ENCODE assay signal across 19 cellular contexts in genomic region chr11:1566381-1567051, GRCh38. TPM values are rescaled to one million over a fixed set of nuclear protein-coding genes. Genes with fewer than 3 reads are reported as not detected.
A peak's percentile ranks its signal among the peaks of the same experiment; 100 is the strongest.
DNase-seq lines count a peak whose midpoint lies in the region; ATAC-seq and TF ChIP-seq lines count a peak whose summit lies in the region.
"Had no signal": no experiment of that assay in that cellular context is flagged by ENCODE, and none has a peak within 500 bp of the region (broad histone marks: within the 10 kb centered on the region; RNA-seq: fewer than 3 reads in every experiment).

No MANE protein-coding gene starts in this region.

- H4K20me1 ChIP-seq in GM23338 (replicated peaks; ENCODE audit: insufficient read depth), result no peaks in the 10 kb centered on the region
- H4K20me1 ChIP-seq in PC-3 (ENCODE audit: low read length), result no peaks in the 10 kb centered on the region

- no peak overlapping the region for H3K9ac ChIP-seq in PC-3 (ENCODE audit: low read length)

- H3K4me2 ChIP-seq in GM23338 (no peak overlapping the region), PC-3 (ENCODE audit: low read length) (no peak overlapping the region)

- H2AFZ ChIP-seq in GM23338, result no peak overlapping the region
- no peak overlapping the region for H2AFZ ChIP-seq in PC-3 (ENCODE audit: low read length)

- H3K9me3 Mint-ChIP-seq in GM23338, result no peaks in the 10 kb centered on the region
- H3K9me3 Mint-ChIP-seq: activated naive CD4-positive, alpha-beta T cell treated with anti-CD3 and anti-CD28 coated beads, Interleukin-2, amount 50 U/mL, for 24 hours; CD8-positive, alpha-beta T cell; naive thymus-derived CD8-positive, alpha-beta T cell had no signal

- no peak overlapping the region for H3K4me3 Mint-ChIP-seq in GM23338
- H3K4me3 Mint-ChIP-seq: activated naive CD4-positive, alpha-beta T cell treated with anti-CD3 and anti-CD28 coated beads, Interleukin-2, amount 50 U/mL, for 24 hours; CD8-positive, alpha-beta T cell had no signal

- ATAC-seq in GM23338 (no peak), PC-3 (no peak), GM21723 (IDR thresholded peaks at IDR 0.05; ENCODE audit: unreplicated experiment) (no peak), GM18868 (IDR thresholded peaks at IDR 0.05; ENCODE audit: unreplicated experiment) (no peak)
- ATAC-seq: CD8-positive, alpha-beta T cell; naive thymus-derived CD8-positive, alpha-beta T cell; right lobe of liver; stimulated activated naive CD8-positive, alpha-beta T cell treated with anti-CD3 and anti-CD28 coated beads, Interleukin-15, Interleukin-2, amounts not matched to agents 100 U/mL and 50 U/mL, for 24 hours had no signal

- POLR2A ChIA-PET in PC-3 (lab: Charles Lee; ENCODE audit: unreplicated experiment), result no interaction called here

- H3K36me3 Mint-ChIP-seq in GM23338 (ENCODE audit: low read depth), result no peaks in the 10 kb centered on the region
- H3K36me3 Mint-ChIP-seq: activated naive CD4-positive, alpha-beta T cell treated with anti-CD3 and anti-CD28 coated beads, Interleukin-2, amount 50 U/mL, for 24 hours had no signal

- no peaks in the 10 kb centered on the region for H3K9me3 ChIP-seq in PC-3 (ENCODE audit: low read length)
- H3K9me3 ChIP-seq: right lobe of liver had no signal

- intact Hi-C loops in PC-3 (cut with micrococcal nuclease), result no loop called here

- H3K27ac ChIP-seq in GM23338 (ENCODE audit: low read depth) (no peak overlapping the region), PC-3 (ENCODE audit: low read length) (no peak overlapping the region), temporal lobe (ENCODE audit: low read depth, low read length) (peak overlapping the region; percentile 25)
- H3K27ac ChIP-seq: cardiac muscle cell, right lobe of liver had no signal

- H3K9me2 ChIP-seq in GM23338 (ENCODE audit: insufficient read depth) (no peaks in the 10 kb centered on the region), PC-3 (replicated peaks; ENCODE audit: low read length) (no peaks in the 10 kb centered on the region)

- H3F3A ChIP-seq in GM23338 (replicated peaks; ENCODE audit: low read depth) (peaks cover 5% of the 10 kb centered on the region; the same call in 1 of the 2 replicates), PC-3 (ENCODE audit: low read length, unreplicated experiment) (no peaks in the 10 kb centered on the region)

- CTCF ChIA-PET in PC-3 (lab: Charles Lee), result no interaction called here

- H3K36me3 ChIP-seq in GM23338 (ENCODE audit: insufficient read depth), result no peaks in the 10 kb centered on the region
- H3K36me3 ChIP-seq in PC-3 (ENCODE audit: low read depth, low read length), result no peaks in the 10 kb centered on the region
- H3K36me3 ChIP-seq: cardiac muscle cell, right lobe of liver had no signal

- H3K79me2 ChIP-seq in GM23338 (replicated peaks; ENCODE audit: insufficient read depth), result no peaks in the 10 kb centered on the region
- no peaks in the 10 kb centered on the region for H3K79me2 ChIP-seq in PC-3 (ENCODE audit: low read length)

- peaks cover 24% of the 10 kb centered on the region for H3K27me3 Mint-ChIP-seq in GM23338 (ENCODE audit: insufficient read depth, low read depth, poor library complexity)
- H3K27me3 Mint-ChIP-seq: activated naive CD4-positive, alpha-beta T cell treated with anti-CD3 and anti-CD28 coated beads, Interleukin-2, amount 50 U/mL, for 24 hours had no signal

- peaks cover 26% of the 10 kb centered on the region for H3K27me3 ChIP-seq in GM23338 (ENCODE audit: insufficient read depth)
- no peaks in the 10 kb centered on the region for H3K27me3 ChIP-seq in PC-3 (ENCODE audit: low read length)
- H3K27me3 ChIP-seq: right lobe of liver had no signal

- H3K4me1 Mint-ChIP-seq in GM23338, result peaks cover 21% of the 10 kb centered on the region

- peak; percentile 45 to 53 for TF ChIP-seq CTCF in GM23338 (conservative IDR thresholded peaks at IDR 0.05; ENCODE audit: low read depth in 2 of 2)
- TF ChIP-seq CTCF in PC-3 (conservative IDR thresholded peaks at IDR 0.05; ENCODE audit: low read depth, low read length), result peak; percentile 48; the same call in 1 of the 2 replicates
- peak; percentile 7 for TF ChIP-seq CTCF in fibroblast of pulmonary artery (IDR thresholded peaks at IDR 0.05; ENCODE audit: low read length, missing control alignments)

- BruUV-seq in PC-3 (replicated peaks; lab: Mats Ljungman, UMichigan), result no TSS peak

- no peak for DNase-seq in GM23338 (ENCODE audit: low spot score)
- DNase-seq in PC-3, result no peak
- DNase-seq in fibroblast of pulmonary artery (ENCODE audit: low read depth), result no peak
- no peak for DNase-seq in activated CD4-positive, alpha-beta T cell treated with anti-CD3 and anti-CD28 coated beads, Interleukin-2, amount 50 U/mL, for 1 hour
- DNase-seq: activated CD4-positive, CD25-positive, alpha-beta regulatory T cell; activated CD8-positive, alpha-beta memory T cell treated with anti-CD3 and anti-CD28 coated beads, Interleukin-2, amount 50 U/mL, for 48 hours; GF-D8; NCI-H2171 treated with DMSO at 0.1 percent for 48 hours; OCI-M1; stimulated activated naive CD8-positive, alpha-beta T cell treated with anti-CD3 and anti-CD28 coated beads, Interleukin-15, Interleukin-2, amounts not matched to agents 100 U/mL and 50 U/mL, for 24 hours had no signal

- H3K27ac Mint-ChIP-seq in GM23338, result no peak overlapping the region
- H3K27ac Mint-ChIP-seq: activated naive CD4-positive, alpha-beta T cell treated with anti-CD3 and anti-CD28 coated beads, Interleukin-2, amount 50 U/mL, for 24 hours; CD8-positive, alpha-beta T cell had no signal

- H3K4me1 ChIP-seq in GM23338 (ENCODE audit: insufficient read depth) (peaks cover 27% of the 10 kb centered on the region), PC-3 (ENCODE audit: insufficient read depth, low read length) (no peaks in the 10 kb centered on the region)
- H3K4me1 ChIP-seq: right lobe of liver had no signal

- H3K4me3 ChIP-seq in GM23338 (no peak overlapping the region), PC-3 (ENCODE audit: low read length) (no peak overlapping the region), fibroblast of pulmonary artery (replicated peaks; ENCODE audit: low read depth, low read length) (no peak overlapping the region)
- H3K4me3 ChIP-seq: cardiac muscle cell, right lobe of liver had no signal

TF ChIP-seq in GM23338, 12 proteins besides CTCF, POLR2A, EP300 and RAD21:
- TF ChIP-seq EZH2 (IDR thresholded peaks at IDR 0.05; ENCODE audit: low read depth, unreplicated experiment), result no peak
- no peak for TF ChIP-seq ETS1 (IDR thresholded peaks at IDR 0.05)
- TF ChIP-seq CREB1 (CRISPR knock-in tag; IDR thresholded peaks at IDR 0.05; ENCODE audit: low read depth), result no peak
- no peak for TF ChIP-seq NANOG (IDR thresholded peaks at IDR 0.05; ENCODE audit: borderline replicate concordance)
- TF ChIP-seq EZH2phosphoT487 (IDR thresholded peaks at IDR 0.05; ENCODE audit: unreplicated experiment), result no peak
- no peak for TF ChIP-seq JUNB (IDR thresholded peaks at IDR 0.05; ENCODE audit: unreplicated experiment)

RNA-seq across cellular contexts. Expression of gene DUSP8, which starts 5.6 kb away (rescaled TPM):
- total RNA-seq in GM23338 (2014; rRNA removed; shearing (Covaris generic)), result 1.1 and 3.3 TPM in 2 replicates
- 1.1 TPM in 2 replicates for polyA plus RNA-seq in GM23338 (2016; fragmentation: Nextera tagmentation; extraction: Ambion mirVana)
- total RNA-seq in PC-3 (2014; rRNA removed), result 2.4 and 2.6 TPM in 2 replicates
- total RNA-seq in temporal lobe, result 7.6 TPM

RNA-seq across cellular contexts. Expression of gene KRTAP5-1, which starts 18.6 kb away (rescaled TPM):
- total RNA-seq in GM23338 (2014; rRNA removed; shearing (Covaris generic)), result not detected in 2 replicates
- polyA plus RNA-seq in GM23338 (2016; fragmentation: Nextera tagmentation; extraction: Ambion mirVana), result not detected in 2 replicates
- not detected in 2 replicates for total RNA-seq in PC-3 (2014; rRNA removed)
- not detected for total RNA-seq in temporal lobe
- total RNA-seq: cardiac muscle cell; CD8-positive, alpha-beta T cell; naive thymus-derived CD8-positive, alpha-beta T cell; right lobe of liver had no signal
- polyA plus RNA-seq: cardiac muscle cell; esophagus; naive thymus-derived CD8-positive, alpha-beta T cell had no signal

RNA-seq across cellular contexts. Expression of gene KRTAP5-2, which starts 31.6 kb away (rescaled TPM):
- total RNA-seq in GM23338 (2014; rRNA removed; shearing (Covaris generic)), result not detected in 2 replicates
- not detected in 2 replicates for polyA plus RNA-seq in GM23338 (2016; fragmentation: Nextera tagmentation; extraction: Ambion mirVana)
- total RNA-seq in PC-3 (2014; rRNA removed) (not detected in 2 replicates), temporal lobe (not detected)
- total RNA-seq: cardiac muscle cell; CD8-positive, alpha-beta T cell; naive thymus-derived CD8-positive, alpha-beta T cell; right lobe of liver had no signal
- polyA plus RNA-seq: cardiac muscle cell; esophagus; naive thymus-derived CD8-positive, alpha-beta T cell had no signal

RNA-seq across cellular contexts. Expression of gene KRTAP5-3, which starts 41.7 kb away (rescaled TPM):
- total RNA-seq in GM23338 (2014; rRNA removed; shearing (Covaris generic)), result not detected in 2 replicates
- not detected in 2 replicates for polyA plus RNA-seq in GM23338 (2016; fragmentation: Nextera tagmentation; extraction: Ambion mirVana)
- total RNA-seq in PC-3 (2014; rRNA removed), result not detected in 2 replicates
- total RNA-seq in temporal lobe, result not detected
- total RNA-seq: cardiac muscle cell; CD8-positive, alpha-beta T cell; naive thymus-derived CD8-positive, alpha-beta T cell; right lobe of liver had no signal
- polyA plus RNA-seq: cardiac muscle cell; esophagus; naive thymus-derived CD8-positive, alpha-beta T cell had no signal

RNA-seq across cellular contexts. Expression of gene KRTAP5-4, which starts 55.4 kb away (rescaled TPM):
- total RNA-seq in GM23338 (2014; rRNA removed; shearing (Covaris generic)), result not detected in 2 replicates
- not detected in 2 replicates for polyA plus RNA-seq in GM23338 (2016; fragmentation: Nextera tagmentation; extraction: Ambion mirVana)
- total RNA-seq in PC-3 (2014; rRNA removed), result not detected in 2 replicates
- under 0.01 TPM for total RNA-seq in temporal lobe
- total RNA-seq: cardiac muscle cell; CD8-positive, alpha-beta T cell; naive thymus-derived CD8-positive, alpha-beta T cell; right lobe of liver had no signal
- polyA plus RNA-seq: cardiac muscle cell; esophagus; naive thymus-derived CD8-positive, alpha-beta T cell had no signal
